ENCODE assay signal across 9 cellular contexts in the genomic region with DNA sequence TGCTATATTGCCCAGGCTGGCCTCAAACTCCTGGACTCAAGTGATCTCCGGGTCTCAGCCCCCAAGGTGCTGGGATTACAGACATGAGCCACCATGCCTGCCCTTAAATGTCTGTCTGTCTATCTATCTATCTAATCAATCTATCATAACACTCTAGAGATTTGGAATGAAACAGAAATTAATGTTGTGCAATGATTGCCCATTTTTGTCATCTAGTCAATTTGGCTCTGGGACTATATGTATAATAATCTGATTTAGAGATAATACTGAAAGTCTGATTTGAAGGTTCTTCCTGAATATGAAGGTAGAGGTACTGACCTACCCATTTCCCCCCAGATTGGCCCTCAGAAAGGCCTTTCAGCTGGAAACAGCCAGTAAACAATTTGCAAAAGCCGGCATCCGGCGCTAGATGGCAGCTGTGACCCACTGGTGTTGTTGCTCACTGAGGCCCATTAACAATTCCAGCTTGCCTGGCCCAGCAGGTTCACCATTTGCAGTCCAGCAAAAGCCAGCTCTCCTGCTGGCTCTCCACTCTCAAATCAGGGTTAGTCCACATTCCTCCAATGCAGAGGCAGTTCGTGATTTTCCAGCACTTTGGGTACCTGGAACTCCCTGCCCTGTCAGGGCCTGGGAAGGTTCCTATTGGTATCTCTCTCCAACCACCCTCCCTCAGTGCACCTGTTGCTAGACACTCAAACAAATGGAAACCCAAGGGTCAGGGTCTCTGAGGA. TPM values are rescaled to one million over a fixed set of nuclear protein-coding genes. Genes with fewer than 3 reads are reported as not detected.
DNase-seq lines count a peak whose midpoint lies in the region; ATAC-seq, FAIRE-seq and TF ChIP-seq lines count a peak whose summit lies in the region.
"Had no signal": no experiment of that assay in that cellular context is flagged by ENCODE, and none has a peak within 500 bp of the region (broad histone marks: within the 10 kb centered on the region; RNA-seq: fewer than 3 reads in every experiment).

No MANE protein-coding gene starts in this region.

- no peak overlapping the region for H3K23ac ChIP-seq in IMR-90 (ENCODE audit: low read depth, low read length)

- no peak overlapping the region for H3K4me3 Mint-ChIP-seq in activated naive CD4-positive, alpha-beta T cell treated with anti-CD3 and anti-CD28 coated beads for 36 hours
- H3K4me3 Mint-ChIP-seq in type B pancreatic cell, result peak overlapping the region; percentile 22

- H3K36me3 ChIP-seq in IMR-90 (ENCODE audit: control insufficient read depth, insufficient read depth, low read length) (no peaks in the 10 kb centered on the region), pancreas (no peaks in the 10 kb centered on the region)
- H3K36me3 ChIP-seq: BLaER1 had no signal

- H4K20me1 ChIP-seq in IMR-90 (ENCODE audit: insufficient read depth, low read length), result no peaks in the 10 kb centered on the region
- H4K20me1 ChIP-seq: BLaER1 had no signal

- no peak overlapping the region for H3K4me3 ChIP-seq in IMR-90 (ENCODE audit: insufficient read depth, low read depth, low read length)
- no peak overlapping the region for H3K4me3 ChIP-seq in pancreas
- H3K4me3 ChIP-seq: BLaER1 had no signal

- ATAC-seq in IMR-90 (ENCODE audit: low read depth) (peak; percentile 93), pancreas (peak; percentile 81 to 94 (median 93))

- dilution Hi-C loops in IMR-90 (cut with HindIII; ENCODE audit: low sequenced_read_pairs, unreplicated experiment), result no loop called here

- no peak overlapping the region for H3K56ac ChIP-seq in IMR-90 (ENCODE audit: extremely low read depth, insufficient read depth, low read length)

- no peak overlapping the region for H2BK15ac ChIP-seq in IMR-90 (ENCODE audit: low read depth, low read length)

- no peaks in the 10 kb centered on the region for H3K79me1 ChIP-seq in IMR-90 (ENCODE audit: low read depth in 1 of 2, low read length in 2 of 2)

- H3K9me1 ChIP-seq in IMR-90 (ENCODE audit: insufficient read depth, low read length), result no peaks in the 10 kb centered on the region

- no peaks in the 10 kb centered on the region for H3K27me3 Mint-ChIP-seq in activated naive CD4-positive, alpha-beta T cell treated with anti-CD3 and anti-CD28 coated beads for 36 hours (ENCODE audit: low read depth)
- H3K27me3 Mint-ChIP-seq in type B pancreatic cell, result no peaks in the 10 kb centered on the region

- H4K91ac ChIP-seq in IMR-90 (ENCODE audit: insufficient read depth, low read depth, low read length), result no peak overlapping the region; the same call in 1 of the 2 replicates

- TF ChIP-seq POLR2A in IMR-90 (IDR thresholded peaks at IDR 0.05; ENCODE audit: low read depth, low read length), result no peak

- H3K36me3 Mint-ChIP-seq in activated naive CD4-positive, alpha-beta T cell treated with anti-CD3 and anti-CD28 coated beads for 36 hours (ENCODE audit: low read depth), result no peaks in the 10 kb centered on the region
- H3K36me3 Mint-ChIP-seq in type B pancreatic cell, result no peaks in the 10 kb centered on the region

- H3K27ac ChIP-seq in IMR-90 (ENCODE audit: insufficient read depth, low read length) (no peak overlapping the region), pancreas (no peak overlapping the region)
- H3K27ac ChIP-seq: BLaER1 had no signal

- POLR2A ChIA-PET in IMR-90 (lab: Charles Lee; ENCODE audit: unreplicated experiment), result no interaction called here

- no peak overlapping the region for H2BK5ac ChIP-seq in IMR-90 (ENCODE audit: low read depth, low read length, poor library complexity, severe bottlenecking)

- H2BK20ac ChIP-seq in IMR-90 (ENCODE audit: low read depth, low read length), result no peak overlapping the region

- no peak overlapping the region for H3K4ac ChIP-seq in IMR-90 (ENCODE audit: low read depth, low read length)

- TF ChIP-seq RAD21 in IMR-90 (IDR thresholded peaks at IDR 0.05; ENCODE audit: low read length), result peak; percentile 98

- no peak overlapping the region for H4K5ac ChIP-seq in IMR-90 (ENCODE audit: low read depth, low read length)

- no peak overlapping the region for H3K18ac ChIP-seq in IMR-90 (ENCODE audit: low read depth, low read length)

- no peak overlapping the region for H3K14ac ChIP-seq in IMR-90 (replicated peaks; ENCODE audit: low read depth, low read length)

- TF ChIP-seq CTCF in IMR-90 (conservative IDR thresholded peaks at IDR 0.05; ENCODE audit: low read depth, low read length) (peak; percentile 97), pancreas (IDR thresholded peaks at IDR 0.05) (peak; percentile 22 to 78 (median 61)), type B pancreatic cell (conservative IDR thresholded peaks at IDR 0.05) (peak; percentile 88)

- no peaks in the 10 kb centered on the region for H3K9me3 Mint-ChIP-seq in activated naive CD4-positive, alpha-beta T cell treated with anti-CD3 and anti-CD28 coated beads for 36 hours
- no peaks in the 10 kb centered on the region for H3K9me3 Mint-ChIP-seq in type B pancreatic cell

- H2AK5ac ChIP-seq in IMR-90 (ENCODE audit: low read depth, low read length), result no peak overlapping the region

- intact Hi-C loops in IMR-90 (cut with micrococcal nuclease), result loop anchor here (1.0 to 10.0 kb wide), 5 partner anchors 33 to 1311 kb away; a partner anchor contains a TSS
- intact Hi-C loops in activated naive CD4-positive, alpha-beta T cell treated with anti-CD3 and anti-CD28 coated beads for 36 hours (cut with micrococcal nuclease), result loop anchor here (1.0 kb wide), 2 partner anchors 55 to 75 kb away; no protein-coding TSS in a partner anchor
- intact Hi-C loops in pancreas (cut with DNase I), result loop anchor here in 1 of 3 donors (2.0 kb wide), 1 partner anchor 53 kb away; no protein-coding TSS in a partner anchor

- H4K8ac ChIP-seq in IMR-90 (ENCODE audit: low read depth in 2 of 2, low read length in 2 of 2), result no peak overlapping the region

- H2BK120ac ChIP-seq in IMR-90 (ENCODE audit: low read depth, low read length), result no peak overlapping the region

- H3K9me3 ChIP-seq in IMR-90 (ENCODE audit: control insufficient read depth, insufficient read depth, low read length) (no peaks in the 10 kb centered on the region), pancreas (no peaks in the 10 kb centered on the region)
- H3K9me3 ChIP-seq: BLaER1 had no signal

- H3K27me3 ChIP-seq in IMR-90 (ENCODE audit: control insufficient read depth, insufficient read depth, low read length) (peaks cover 2% of the 10 kb centered on the region; the same call in 1 of the 2 replicates), pancreas (no peaks in the 10 kb centered on the region)
- H3K27me3 ChIP-seq: BLaER1 had no signal

- FAIRE-seq in pancreas (lab: Jason Lieb, UNC), result no peak

- 0% methylated on average over 4 of the region's 5 CpGs; no CpG with 5 or more reads in 1 of the 2 experiments for WGBS in IMR-90 (ENCODE audit: extremely low coverage in 2 of 2, insufficient read length in 1 of 2), 2 experiments
- 16 to 17% methylated on average over 5 of the region's 5 CpGs for WGBS in pancreas, 2 donors

- no peaks in the 10 kb centered on the region for H3K4me1 ChIP-seq in IMR-90 (ENCODE audit: control insufficient read depth, insufficient read depth, low read length)
- H3K4me1 ChIP-seq in pancreas, result peaks cover 0 to 7% (median 4%) of the 10 kb centered on the region in 3 donors
- H3K4me1 ChIP-seq: BLaER1 had no signal

- peak overlapping the region; percentile 88 for H2AK9ac ChIP-seq in IMR-90 (replicated peaks; ENCODE audit: low read depth, low read length, poor library complexity)

- H3K4me1 Mint-ChIP-seq in activated naive CD4-positive, alpha-beta T cell treated with anti-CD3 and anti-CD28 coated beads for 36 hours (ENCODE audit: low read depth), result no peaks in the 10 kb centered on the region
- peaks cover 53% of the 10 kb centered on the region for H3K4me1 Mint-ChIP-seq in type B pancreatic cell (ENCODE audit: unreplicated experiment)

- DNase-seq in DMS79 treated with DMSO at 0.1 percent for 48 hours (lab: John Stamatoyannopoulos, UW), result peak; percentile 16
- DNase-seq in DMS79 (lab: John Stamatoyannopoulos, UW), result no peak
- DNase-seq in IMR-90, result peak; percentile 69
- peak; percentile 62 for DNase-seq in SHP77 treated with DMSO at 0.1 percent for 48 hours (lab: John Stamatoyannopoulos, UW)
- DNase-seq in activated naive CD4-positive, alpha-beta T cell treated with anti-CD3 and anti-CD28 coated beads for 36 hours, result peak; percentile 81
- peak; percentile 87 for DNase-seq in globus pallidus (ENCODE audit: low spot score)
- peak; percentile 69 to 90 (median 81) for DNase-seq in pancreas
- DNase-seq in type B pancreatic cell (ENCODE audit: extremely low spot score, unreplicated experiment), result peak; percentile 80

- peak overlapping the region; percentile 54 for H2AFZ ChIP-seq in IMR-90 (replicated peaks; ENCODE audit: low read length, poor library complexity)

- no TSS peak for BruUV-seq in IMR-90 (replicated peaks; lab: Mats Ljungman, UMichigan)

- in situ Hi-C loops in IMR-90 (cut with MboI; ENCODE audit: low sequenced_read_pairs), result no loop called here

- H3K9ac ChIP-seq in IMR-90 (ENCODE audit: low read depth, low read length), result no peak overlapping the region
- H3K9ac ChIP-seq: BLaER1 had no signal

- no peak overlapping the region for H3K27ac Mint-ChIP-seq in activated naive CD4-positive, alpha-beta T cell treated with anti-CD3 and anti-CD28 coated beads for 36 hours
- peak overlapping the region; percentile 67 for H3K27ac Mint-ChIP-seq in type B pancreatic cell

- CTCF ChIA-PET in IMR-90 (lab: Yijun Ruan, JAX), result interaction anchor here (0.6 to 1.9 kb wide), 18 partner anchors 9 to 180 kb away, joined by 3 to 16 read pairs (median 4); a partner anchor contains a TSS
- CTCF ChIA-PET in activated naive CD4-positive, alpha-beta T cell treated with anti-CD3 and anti-CD28 coated beads for 36 hours (lab: Charles Lee), result interaction anchor here (0.6 to 3.7 kb wide), 26 partner anchors 9 to 260 kb away, joined by 3 to 58 read pairs (median 5); no protein-coding TSS in a partner anchor

- H3K4me2 ChIP-seq in IMR-90 (ENCODE audit: low read depth, low read length), result no peak overlapping the region
- H3K4me2 ChIP-seq: BLaER1 had no signal

RNA-seq across cellular contexts. Expression of a gene that starts 22.9 kb away (rescaled TPM):
- 6.3 and 16.4 TPM in 2 replicates for total RNA-seq in IMR-90 (2012; rRNA removed)
- polyA plus RNA-seq in IMR-90 (2012; rRNA removed), result 6.2 and 8.1 TPM in 2 replicates
- polyA plus RNA-seq in IMR-90 (2012; cell fraction: cytosol; rRNA removed), result 1.0 and 1.2 TPM in 2 replicates
- 0.32 and 2.2 TPM in 2 replicates for polyA plus RNA-seq in IMR-90 (2012; cell fraction: nucleus; rRNA removed; ENCODE audit: low replicate concordance)
- 10 to 100 TPM; 13.4 to 13.5 TPM for total RNA-seq in activated naive CD4-positive, alpha-beta T cell treated with anti-CD3 and anti-CD28 coated beads for 36 hours
- total RNA-seq in pancreas, result 1 to 10 TPM; 1.9 to 3.1 (median 2.3) TPM
- 1 to 10 TPM; 1.0 to 2.3 TPM for polyA plus RNA-seq in pancreas
- 11.5 and 14.3 TPM in 2 replicates for total RNA-seq in type B pancreatic cell (ENCODE audit: low replicate concordance)

RNA-seq across cellular contexts. Expression of a gene that starts 30.3 kb away (rescaled TPM):
- total RNA-seq in IMR-90 (2012; rRNA removed) (20.8 and 31.5 TPM in 2 replicates), pancreas (100 to 1,000 TPM in 2 of 6 donors, 10 to 100 TPM in 4; 29.7 to 122 (median 60.5) TPM), type B pancreatic cell (ENCODE audit: low replicate concordance) (28.6 and 47.8 TPM in 2 replicates)
- polyA plus RNA-seq in IMR-90 (2012; rRNA removed) (23.2 and 26.4 TPM in 2 replicates), pancreas (10 to 100 TPM; 91.8 to 95.6 TPM)
- 26.5 and 36.1 TPM in 2 replicates for polyA plus RNA-seq in IMR-90 (2012; cell fraction: cytosol; rRNA removed)
- polyA plus RNA-seq in IMR-90 (2012; cell fraction: nucleus; rRNA removed; ENCODE audit: low replicate concordance), result 20.3 and 39.8 TPM in 2 replicates
- 10 to 100 TPM; 15.5 to 18.6 TPM for total RNA-seq in activated naive CD4-positive, alpha-beta T cell treated with anti-CD3 and anti-CD28 coated beads for 36 hours
